ENCODE assay signal across 11 cellular contexts in the genomic region with DNA sequence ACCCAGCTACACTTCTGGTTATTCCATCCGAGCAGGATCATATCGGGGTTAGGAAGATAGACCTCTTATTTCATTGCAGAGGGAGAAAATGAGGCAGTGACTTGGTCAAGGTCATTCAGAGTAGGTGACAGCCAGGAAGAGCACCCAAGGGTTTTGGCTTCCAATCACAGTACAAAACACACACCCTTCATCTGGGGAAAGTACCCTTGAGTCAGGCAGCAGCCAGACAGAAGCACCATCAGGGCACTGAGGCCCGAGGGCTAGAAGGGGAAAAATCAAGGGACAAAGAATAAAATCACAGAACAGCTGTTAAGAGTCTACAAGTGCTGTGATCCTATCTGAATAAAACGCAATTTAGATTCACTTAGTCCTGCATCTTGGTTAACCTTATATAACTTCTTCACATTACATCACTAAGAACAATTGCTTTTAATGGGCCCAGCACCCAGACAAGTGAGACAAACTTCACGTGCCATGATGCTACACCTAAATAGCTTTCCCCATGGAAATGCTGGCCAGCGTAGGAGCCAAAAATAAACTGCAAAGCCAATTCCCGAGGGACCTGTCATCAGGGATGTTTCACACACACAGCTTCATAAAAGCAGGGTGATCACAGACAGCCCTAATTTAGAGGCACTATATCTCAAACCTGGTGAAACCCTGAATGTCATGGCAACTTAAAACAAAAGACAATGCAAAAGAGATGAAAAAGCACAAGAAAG. TPM values are rescaled to one million over a fixed set of nuclear protein-coding genes. Genes with fewer than 3 reads are reported as not detected.
A peak's percentile ranks its signal among the peaks of the same experiment; 100 is the strongest.
DNase-seq lines count a peak whose midpoint lies in the region; ATAC-seq, FAIRE-seq and TF ChIP-seq lines count a peak whose summit lies in the region.
"Had no signal": no experiment of that assay in that cellular context is flagged by ENCODE, and none has a peak within 500 bp of the region (broad histone marks: within the 10 kb centered on the region; RNA-seq: fewer than 3 reads in every experiment).

No MANE protein-coding gene starts in this region.

- TF ChIP-seq CTCF in A549 (IDR thresholded peaks at IDR 0.05) (no peak), RWPE2 (IDR thresholded peaks at IDR 0.05; ENCODE audit: poor library complexity, severe bottlenecking) (no peak)

- H3K4me2 ChIP-seq in A549 = peak overlapping the region; percentile 86
- H3K4me2 ChIP-seq in BLaER1 treated with 17β-estradiol and CSF1 and Interleukin-3, amounts not matched to agents 10 nM and 100 nM = peak overlapping the region; percentile 39 to 79 (median 63)

- H3K27ac ChIP-seq in A549 = peak overlapping the region; percentile 81 to 89
- no peak overlapping the region for H3K27ac ChIP-seq in BLaER1 treated with 17β-estradiol and CSF1 and Interleukin-3, amounts not matched to agents 10 nM and 100 nM
- peak overlapping the region; percentile 81 for H3K27ac ChIP-seq in RWPE2 (ENCODE audit: poor library complexity, severe bottlenecking)

- H3K9ac ChIP-seq in BLaER1 treated with 17β-estradiol and CSF1 and Interleukin-3, amounts not matched to agents 10 nM and 100 nM = peak overlapping the region in 2 of 11 experiments; percentile 18 to 26; a peak in 2 of 22 replicates

- 56% methylated on average over 7 of the region's 7 CpGs for WGBS in A549 (ENCODE audit: missing lambda C conversion rate)

- no peaks in the 10 kb centered on the region for H3K27me3 ChIP-seq in BLaER1 treated with 17β-estradiol and CSF1 and Interleukin-3, amounts not matched to agents 10 nM and 100 nM
- H3K27me3 ChIP-seq in RWPE2 (ENCODE audit: insufficient read depth, poor library complexity, severe bottlenecking) (no peaks in the 10 kb centered on the region), H7 (ENCODE audit: control insufficient read depth, insufficient read depth, low read length) (no peaks in the 10 kb centered on the region)

- no peak overlapping the region for H3K4me3 ChIP-seq in A549
- no peak overlapping the region for H3K4me3 ChIP-seq in BLaER1 treated with 17β-estradiol and CSF1 and Interleukin-3, amounts not matched to agents 10 nM and 100 nM
- H3K4me3 ChIP-seq in RWPE2 (ENCODE audit: severe bottlenecking) = no peak overlapping the region
- H3K4me3 ChIP-seq in H7 (ENCODE audit: insufficient read depth, low read depth, low read length) = no peak overlapping the region

- CTCF ChIA-PET in A549 (lab: Yijun Ruan, JAX) = interaction anchor here (0.7 to 41.7 kb wide), 8 partner anchors 10 to 169 kb away, joined by 3 to 1994 read pairs (median 12); a partner anchor contains a TSS

- POLR2A ChIA-PET in A549 (lab: Yijun Ruan, JAX) = no interaction called here

- no peak for TF ChIP-seq POLR2A in A549 (IDR thresholded peaks at IDR 0.05; ENCODE audit: low read length)

- no peaks in the 10 kb centered on the region for H3K9me3 ChIP-seq in A549
- no peaks in the 10 kb centered on the region for H3K9me3 ChIP-seq in BLaER1 treated with 17β-estradiol and CSF1 and Interleukin-3, amounts not matched to agents 10 nM and 100 nM (replicated peaks in 1 of 11)
- no peaks in the 10 kb centered on the region for H3K9me3 ChIP-seq in RWPE2 (ENCODE audit: severe bottlenecking)

- no peak for DNase-seq in A549 (ENCODE audit: low read depth in 1 of 2, low spot score in 1 of 2)
- no peak for DNase-seq in RWPE2 (ENCODE audit: low spot score)
- DNase-seq in left ventricle myocardium superior = no peak
- no peak for DNase-seq in anterior cingulate cortex (lab: John Stamatoyannopoulos, UW)
- DNase-seq in H7 = no peak
- DNase-seq in hippocampal formation (lab: John Stamatoyannopoulos, UW) = no peak
- DNase-seq in OCI-M1 (lab: John Stamatoyannopoulos, UW) = no peak
- DNase-seq: head of caudate nucleus, NCI-H1436 treated with DMSO at 0.1 percent for 48 hours had no signal

- peaks cover 0 to 6% (median 0%) of the 10 kb centered on the region in 11 experiments; a peak in 2 of 22 replicates for H3K36me3 ChIP-seq in BLaER1 treated with 17β-estradiol and CSF1 and Interleukin-3, amounts not matched to agents 10 nM and 100 nM
- H3K36me3 ChIP-seq in RWPE2 (ENCODE audit: low read depth) (no peaks in the 10 kb centered on the region), H7 (replicated peaks; ENCODE audit: control insufficient read depth, insufficient read depth, low read length) (no peaks in the 10 kb centered on the region; the same call in none of the 2 replicates)

- intact Hi-C loops in left ventricle myocardium superior (cut with micrococcal nuclease) = no loop called here

- peaks cover 69% of the 10 kb centered on the region for H3K4me1 ChIP-seq in A549
- H3K4me1 ChIP-seq in BLaER1 treated with 17β-estradiol and CSF1 and Interleukin-3, amounts not matched to agents 10 nM and 100 nM = peaks cover 78 to 87% (median 83%) of the 10 kb centered on the region in 10 experiments
- H3K4me1 ChIP-seq in RWPE2 (ENCODE audit: insufficient read depth, poor library complexity, severe bottlenecking) = peaks cover 44% of the 10 kb centered on the region

- no peak for ATAC-seq in A549
- no peak for ATAC-seq in RWPE2 (ENCODE audit: low read depth)
- peak; percentile 66 for ATAC-seq in left ventricle myocardium superior

- TF ChIP-seq RAD21 in A549 (conservative IDR thresholded peaks at IDR 0.05 in 1 of 2, IDR thresholded peaks at IDR 0.05 in 1 of 2) = no peak

- TF ChIP-seq EP300 in A549 (IDR thresholded peaks at IDR 0.05) = no peak

- FAIRE-seq in A549 (lab: Jason Lieb, UNC) = no peak

- H4K20me1 ChIP-seq in BLaER1 treated with 17β-estradiol and CSF1 and Interleukin-3, amounts not matched to agents 10 nM and 100 nM = peaks cover 88 to 98% (median 93%) of the 10 kb centered on the region in 11 experiments

TF ChIP-seq in A549, 52 proteins besides CTCF, POLR2A, EP300 and RAD21:
- TF ChIP-seq CHD4 (IDR thresholded peaks at IDR 0.05; ENCODE audit: borderline replicate concordance) (no peak), PHF8 (IDR thresholded peaks at IDR 0.05; ENCODE audit: borderline replicate concordance, low read depth) (no peak), RFX5 (IDR thresholded peaks at IDR 0.05) (no peak), KDM1A (IDR thresholded peaks at IDR 0.05; ENCODE audit: low read depth) (no peak), FOXS1 (CRISPR knock-in tag; IDR thresholded peaks at IDR 0.05) (no peak), MAFK (IDR thresholded peaks at IDR 0.05; ENCODE audit: partially characterized antibody) (no peak), POLR2AphosphoS2 (conservative IDR thresholded peaks at IDR 0.05; ENCODE audit: low read length) (no peak), JUNB (IDR thresholded peaks at IDR 0.05) (no peak), HDAC2 (IDR thresholded peaks at IDR 0.05) (no peak), TP53 (CRISPR knock-in tag; IDR thresholded peaks at IDR 0.05) (no peak), ZNF302 (CRISPR knock-in tag; IDR thresholded peaks at IDR 0.05) (no peak), EHMT2 (IDR thresholded peaks at IDR 0.05; ENCODE audit: low read depth) (no peak)
- TF ChIP-seq, protein P1, sequence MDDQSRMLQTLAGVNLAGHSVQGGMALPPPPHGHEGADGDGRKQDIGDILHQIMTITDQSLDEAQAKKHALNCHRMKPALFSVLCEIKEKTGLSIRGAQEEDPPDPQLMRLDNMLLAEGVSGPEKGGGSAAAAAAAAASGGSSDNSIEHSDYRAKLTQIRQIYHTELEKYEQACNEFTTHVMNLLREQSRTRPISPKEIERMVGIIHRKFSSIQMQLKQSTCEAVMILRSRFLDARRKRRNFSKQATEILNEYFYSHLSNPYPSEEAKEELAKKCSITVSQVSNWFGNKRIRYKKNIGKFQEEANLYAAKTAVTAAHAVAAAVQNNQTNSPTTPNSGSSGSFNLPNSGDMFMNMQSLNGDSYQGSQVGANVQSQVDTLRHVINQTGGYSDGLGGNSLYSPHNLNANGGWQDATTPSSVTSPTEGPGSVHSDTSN (IDR thresholded peaks at IDR 0.05) = no peak

RNA-seq across cellular contexts. Expression of a gene that starts 4.9 kb away (rescaled TPM):
- 22.0 and 28.8 TPM in 2 replicates for polyA plus RNA-seq in A549 (2011; rRNA removed)
- polyA plus RNA-seq in A549 (2012; cell fraction: cytosol; rRNA removed) = 21.4 and 22.1 TPM in 2 replicates
- 69.1 and 79.4 TPM in 2 replicates for polyA plus RNA-seq in A549 (2012; cell fraction: nucleus; rRNA removed)
- 24.5 to 25.9 TPM (median 25.7 TPM) in 3 replicates for polyA plus RNA-seq in A549 (2017; fragmentation: RNase III; extraction: RNeasy Plus Mini Kit Qiagen cat#74134 plus additional on column Dnase treatment)
- 68.8 and 81.3 TPM in 2 replicates for polyA minus RNA-seq in A549 (2011; rRNA and poly(A)+ RNA removed)
- 39.0 TPM for total RNA-seq in left ventricle myocardium superior
- 52.2 and 58.7 TPM in 2 replicates for total RNA-seq in H7 (2014; rRNA removed; shearing (Covaris generic))

RNA-seq across cellular contexts. Expression of a gene that starts 19.3 kb away (rescaled TPM):
- polyA plus RNA-seq in A549 (2011; rRNA removed) (0.08 TPM in 1 of 2 replicates, not detected in the other), A549 (2017; fragmentation: RNase III; extraction: RNeasy Plus Mini Kit Qiagen cat#74134 plus additional on column Dnase treatment) (0.13 TPM in 1 of 3 replicates, not detected in the others)
- polyA plus RNA-seq in A549 (2012; cell fraction: cytosol; rRNA removed) = 0.21 and 0.26 TPM in 2 replicates
- polyA plus RNA-seq in A549 (2012; cell fraction: nucleus; rRNA removed) = 0.78 and 0.96 TPM in 2 replicates
- polyA minus RNA-seq in A549 (2011; rRNA and poly(A)+ RNA removed) = not detected in 2 replicates
- not detected for total RNA-seq in left ventricle myocardium superior
- 0.17 TPM in 1 of 2 replicates, not detected in the other for total RNA-seq in H7 (2014; rRNA removed; shearing (Covaris generic))
- total RNA-seq: HT-29 had no signal

RNA-seq across cellular contexts. Expression of a gene that starts 53.1 kb away (rescaled TPM):
- polyA plus RNA-seq in A549 (2011; rRNA removed) (14.0 and 19.9 TPM in 2 replicates), A549 (2017; fragmentation: RNase III; extraction: RNeasy Plus Mini Kit Qiagen cat#74134 plus additional on column Dnase treatment) (42.9 to 50.2 TPM (median 46.0 TPM) in 3 replicates)
- polyA plus RNA-seq in A549 (2012; cell fraction: cytosol; rRNA removed) = 37.0 and 54.6 TPM in 2 replicates
- polyA plus RNA-seq in A549 (2012; cell fraction: nucleus; rRNA removed) = 149 and 184 TPM in 2 replicates
- polyA minus RNA-seq in A549 (2011; rRNA and poly(A)+ RNA removed) = 17.4 and 22.8 TPM in 2 replicates
- 17.7 TPM for total RNA-seq in left ventricle myocardium superior
- 23.0 and 34.3 TPM in 2 replicates for total RNA-seq in H7 (2014; rRNA removed; shearing (Covaris generic))

Comparison
In these comparisons a context has a peak if more than half of its experiments do, and no peak if none do; other contexts are left out.
1. H3K27ac ChIP-seq: peak in A549 (2 of 2) and RWPE2 (single experiment); none in BLaER1 treated with 17β-estradiol and CSF1 and Interleukin-3, amounts not matched to agents 10 nM and 100 nM (0 of 11).